1 cellular context compared by ENCODE assay signal in the genomic region with DNA sequence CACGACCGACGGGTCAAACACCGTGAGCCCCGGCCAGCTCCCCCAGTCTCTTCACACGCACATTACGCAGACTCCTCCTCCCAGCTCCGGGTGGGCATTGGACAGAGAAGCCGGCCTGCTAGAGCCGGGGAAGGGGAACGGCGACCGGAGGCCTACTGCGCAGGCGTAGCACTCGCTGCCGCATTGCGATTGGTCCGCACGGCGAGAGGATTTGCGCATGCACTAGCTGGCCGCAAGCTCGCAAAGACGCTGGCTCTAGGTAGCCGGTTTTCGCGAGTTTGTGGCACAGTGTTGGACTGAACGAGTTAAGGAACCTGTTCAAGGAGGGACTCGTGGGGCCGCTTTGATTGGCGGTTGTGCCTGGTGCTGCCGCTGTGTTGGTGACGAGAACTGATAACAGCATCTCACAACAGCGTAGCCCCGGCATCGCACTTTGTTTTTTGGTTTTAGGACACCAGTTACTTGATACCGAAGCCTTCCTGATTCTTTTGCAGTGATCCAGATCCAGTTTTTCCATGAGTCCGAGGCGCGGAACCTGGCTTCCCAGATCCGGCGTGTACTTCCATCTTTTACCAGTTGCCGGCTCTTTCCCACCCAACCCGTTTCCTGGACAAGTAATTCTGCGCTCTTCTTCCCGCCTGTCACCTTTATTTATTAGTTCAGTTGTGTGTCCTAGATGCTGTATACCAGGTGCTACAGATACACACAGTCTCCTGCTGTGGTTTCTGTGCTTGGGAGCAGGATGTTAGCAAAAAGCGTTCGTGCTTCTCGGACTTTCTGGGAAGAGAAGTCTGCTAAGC.
A peak's percentile ranks its signal among the peaks of the same experiment; 100 is the strongest.
TF ChIP-seq lines count a peak whose summit lies in the region.

A gene (minus strand): TSS at position 139 of the 800 bp plus-strand sequence. CDS start 185 bp downstream, outside the sequence.

TF ChIP-seq in K562, 482 proteins besides CTCF, POLR2A, EP300 and RAD21 (continued from another document and continues in another):
- no peak for TF ChIP-seq MCM5 (IDR thresholded peaks at IDR 0.05; ENCODE audit: low read depth)
- TF ChIP-seq, protein P1, sequence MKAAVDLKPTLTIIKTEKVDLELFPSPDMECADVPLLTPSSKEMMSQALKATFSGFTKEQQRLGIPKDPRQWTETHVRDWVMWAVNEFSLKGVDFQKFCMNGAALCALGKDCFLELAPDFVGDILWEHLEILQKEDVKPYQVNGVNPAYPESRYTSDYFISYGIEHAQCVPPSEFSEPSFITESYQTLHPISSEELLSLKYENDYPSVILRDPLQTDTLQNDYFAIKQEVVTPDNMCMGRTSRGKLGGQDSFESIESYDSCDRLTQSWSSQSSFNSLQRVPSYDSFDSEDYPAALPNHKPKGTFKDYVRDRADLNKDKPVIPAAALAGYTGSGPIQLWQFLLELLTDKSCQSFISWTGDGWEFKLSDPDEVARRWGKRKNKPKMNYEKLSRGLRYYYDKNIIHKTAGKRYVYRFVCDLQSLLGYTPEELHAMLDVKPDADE (conservative IDR thresholded peaks at IDR 0.05; ENCODE audit: control insufficient read depth, low read depth, low read length) = no peak; the same call in 1 of the 2 replicates
- no peak; the same call in 1 of the 2 replicates for TF ChIP-seq ZKSCAN1 (IDR thresholded peaks at IDR 0.05; ENCODE audit: low read depth, low read length)
- TF ChIP-seq KDM4B (IDR thresholded peaks at IDR 0.05; ENCODE audit: borderline replicate concordance in 2 of 2, low read depth in 1 of 2) = peak in 1 of 2 experiments; percentile 59; a peak in 1 of 4 replicates
- peak; percentile 52 for TF ChIP-seq FIP1L1 (IDR thresholded peaks at IDR 0.05; ENCODE audit: low read depth, low read length, poor library complexity, severe bottlenecking)
- peak; percentile 68 for TF ChIP-seq BRD9 (IDR thresholded peaks at IDR 0.05; ENCODE audit: low read depth, partially characterized antibody)
- no peak for TF ChIP-seq FOXA3 (CRISPR knock-in tag; conservative IDR thresholded peaks at IDR 0.05 in 1 of 2, IDR thresholded peaks at IDR 0.05 in 1 of 2)
- TF ChIP-seq ZBTB1 (CRISPR knock-in tag; IDR thresholded peaks at IDR 0.05; ENCODE audit: borderline replicate concordance, low read depth) = no peak
- no peak for TF ChIP-seq SETDB1 (IDR thresholded peaks at IDR 0.05; ENCODE audit: low read length)
- no peak for TF ChIP-seq XRCC3 (IDR thresholded peaks at IDR 0.05)
- TF ChIP-seq U2AF1 (optimal IDR thresholded peaks at IDR 0.05; ENCODE audit: low read depth, low read length) = no peak
- TF ChIP-seq, protein P2, sequence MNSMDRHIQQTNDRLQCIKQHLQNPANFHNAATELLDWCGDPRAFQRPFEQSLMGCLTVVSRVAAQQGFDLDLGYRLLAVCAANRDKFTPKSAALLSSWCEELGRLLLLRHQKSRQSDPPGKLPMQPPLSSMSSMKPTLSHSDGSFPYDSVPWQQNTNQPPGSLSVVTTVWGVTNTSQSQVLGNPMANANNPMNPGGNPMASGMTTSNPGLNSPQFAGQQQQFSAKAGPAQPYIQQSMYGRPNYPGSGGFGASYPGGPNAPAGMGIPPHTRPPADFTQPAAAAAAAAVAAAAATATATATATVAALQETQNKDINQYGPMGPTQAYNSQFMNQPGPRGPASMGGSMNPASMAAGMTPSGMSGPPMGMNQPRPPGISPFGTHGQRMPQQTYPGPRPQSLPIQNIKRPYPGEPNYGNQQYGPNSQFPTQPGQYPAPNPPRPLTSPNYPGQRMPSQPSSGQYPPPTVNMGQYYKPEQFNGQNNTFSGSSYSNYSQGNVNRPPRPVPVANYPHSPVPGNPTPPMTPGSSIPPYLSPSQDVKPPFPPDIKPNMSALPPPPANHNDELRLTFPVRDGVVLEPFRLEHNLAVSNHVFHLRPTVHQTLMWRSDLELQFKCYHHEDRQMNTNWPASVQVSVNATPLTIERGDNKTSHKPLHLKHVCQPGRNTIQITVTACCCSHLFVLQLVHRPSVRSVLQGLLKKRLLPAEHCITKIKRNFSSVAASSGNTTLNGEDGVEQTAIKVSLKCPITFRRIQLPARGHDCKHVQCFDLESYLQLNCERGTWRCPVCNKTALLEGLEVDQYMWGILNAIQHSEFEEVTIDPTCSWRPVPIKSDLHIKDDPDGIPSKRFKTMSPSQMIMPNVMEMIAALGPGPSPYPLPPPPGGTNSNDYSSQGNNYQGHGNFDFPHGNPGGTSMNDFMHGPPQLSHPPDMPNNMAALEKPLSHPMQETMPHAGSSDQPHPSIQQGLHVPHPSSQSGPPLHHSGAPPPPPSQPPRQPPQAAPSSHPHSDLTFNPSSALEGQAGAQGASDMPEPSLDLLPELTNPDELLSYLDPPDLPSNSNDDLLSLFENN (IDR thresholded peaks at IDR 0.05; ENCODE audit: low read depth in 2 of 2, low read length in 2 of 2) = no peak
- peak; percentile 96 for TF ChIP-seq TOE1 (IDR thresholded peaks at IDR 0.05; ENCODE audit: borderline replicate concordance)
- no peak for TF ChIP-seq TOE1 (CRISPR knock-in tag; IDR thresholded peaks at IDR 0.05; ENCODE audit: borderline replicate concordance, low read depth)
- TF ChIP-seq ZNF561 (CRISPR knock-in tag; conservative IDR thresholded peaks at IDR 0.05) = no peak
- TF ChIP-seq CBX8 (IDR thresholded peaks at IDR 0.05; ENCODE audit: borderline replicate concordance, extremely low read depth, low read depth, low read length, poor library complexity, severe bottlenecking) = no peak
- peak; percentile 21 for TF ChIP-seq NFYB (IDR thresholded peaks at IDR 0.05; ENCODE audit: extremely low read depth, insufficient read length)
- no peak for TF ChIP-seq SMARCB1 (IDR thresholded peaks at IDR 0.05; ENCODE audit: insufficient read length, low read depth)
- no peak for TF ChIP-seq SRSF9 (IDR thresholded peaks at IDR 0.05; ENCODE audit: borderline replicate concordance, low read depth, low read length)
- TF ChIP-seq RBM25 (IDR thresholded peaks at IDR 0.05; ENCODE audit: low read depth, low read length, severe bottlenecking) = peak; percentile 76
- TF ChIP-seq MCM3 (IDR thresholded peaks at IDR 0.05) = no peak
- TF ChIP-seq, protein P3, sequence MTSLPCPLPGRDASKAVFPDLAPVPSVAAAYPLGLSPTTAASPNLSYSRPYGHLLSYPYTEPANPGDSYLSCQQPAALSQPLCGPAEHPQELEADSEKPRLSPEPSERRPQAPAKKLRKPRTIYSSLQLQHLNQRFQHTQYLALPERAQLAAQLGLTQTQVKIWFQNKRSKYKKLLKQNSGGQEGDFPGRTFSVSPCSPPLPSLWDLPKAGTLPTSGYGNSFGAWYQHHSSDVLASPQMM (CRISPR knock-in tag; IDR thresholded peaks at IDR 0.05) = no peak
- TF ChIP-seq ZBED1 (IDR thresholded peaks at IDR 0.05) = no peak
- TF ChIP-seq RBM39 (optimal IDR thresholded peaks at IDR 0.05; ENCODE audit: low read depth, low read length) = no peak
- TF ChIP-seq TAF7 (tag; IDR thresholded peaks at IDR 0.05) = 0 out of 2 replicates have a peak, but pooled peaks have one; percentile 33
- no peak for TF ChIP-seq ZBTB8A (IDR thresholded peaks at IDR 0.05; ENCODE audit: partially characterized antibody)
- TF ChIP-seq KLF1 (tag; IDR thresholded peaks at IDR 0.05) = no peak
- peak; percentile 56 for TF ChIP-seq ZNF589 (CRISPR knock-in tag; IDR thresholded peaks at IDR 0.05; ENCODE audit: low read depth)
- no peak for TF ChIP-seq GATA2 (CRISPR knock-in tag; IDR thresholded peaks at IDR 0.05)
- no peak for TF ChIP-seq STAT5B (CRISPR knock-in tag; IDR thresholded peaks at IDR 0.05)
- TF ChIP-seq, protein P4, sequence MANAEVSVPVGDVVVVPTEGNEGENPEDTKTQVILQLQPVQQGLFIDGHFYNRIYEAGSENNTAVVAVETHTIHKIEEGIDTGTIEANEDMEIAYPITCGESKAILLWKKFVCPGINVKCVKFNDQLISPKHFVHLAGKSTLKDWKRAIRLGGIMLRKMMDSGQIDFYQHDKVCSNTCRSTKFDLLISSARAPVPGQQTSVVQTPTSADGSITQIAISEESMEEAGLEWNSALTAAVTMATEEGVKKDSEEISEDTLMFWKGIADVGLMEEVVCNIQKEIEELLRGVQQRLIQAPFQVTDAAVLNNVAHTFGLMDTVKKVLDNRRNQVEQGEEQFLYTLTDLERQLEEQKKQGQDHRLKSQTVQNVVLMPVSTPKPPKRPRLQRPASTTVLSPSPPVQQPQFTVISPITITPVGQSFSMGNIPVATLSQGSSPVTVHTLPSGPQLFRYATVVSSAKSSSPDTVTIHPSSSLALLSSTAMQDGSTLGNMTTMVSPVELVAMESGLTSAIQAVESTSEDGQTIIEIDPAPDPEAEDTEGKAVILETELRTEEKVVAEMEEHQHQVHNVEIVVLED (CRISPR knock-in tag; IDR thresholded peaks at IDR 0.05) = no peak
- no peak for TF ChIP-seq HSF4 (CRISPR knock-in tag; IDR thresholded peaks at IDR 0.05; ENCODE audit: borderline replicate concordance)
- no peak for TF ChIP-seq HDGF (IDR thresholded peaks at IDR 0.05)
- TF ChIP-seq, protein P5, sequence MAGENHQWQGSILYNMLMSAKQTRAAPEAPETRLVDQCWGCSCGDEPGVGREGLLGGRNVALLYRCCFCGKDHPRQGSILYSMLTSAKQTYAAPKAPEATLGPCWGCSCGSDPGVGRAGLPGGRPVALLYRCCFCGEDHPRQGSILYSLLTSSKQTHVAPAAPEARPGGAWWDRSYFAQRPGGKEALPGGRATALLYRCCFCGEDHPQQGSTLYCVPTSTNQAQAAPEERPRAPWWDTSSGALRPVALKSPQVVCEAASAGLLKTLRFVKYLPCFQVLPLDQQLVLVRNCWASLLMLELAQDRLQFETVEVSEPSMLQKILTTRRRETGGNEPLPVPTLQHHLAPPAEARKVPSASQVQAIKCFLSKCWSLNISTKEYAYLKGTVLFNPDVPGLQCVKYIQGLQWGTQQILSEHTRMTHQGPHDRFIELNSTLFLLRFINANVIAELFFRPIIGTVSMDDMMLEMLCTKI (IDR thresholded peaks at IDR 0.05; ENCODE audit: partially characterized antibody) = no peak
- no peak for TF ChIP-seq MAFG (tag; conservative IDR thresholded peaks at IDR 0.05)
- TF ChIP-seq, protein P6, sequence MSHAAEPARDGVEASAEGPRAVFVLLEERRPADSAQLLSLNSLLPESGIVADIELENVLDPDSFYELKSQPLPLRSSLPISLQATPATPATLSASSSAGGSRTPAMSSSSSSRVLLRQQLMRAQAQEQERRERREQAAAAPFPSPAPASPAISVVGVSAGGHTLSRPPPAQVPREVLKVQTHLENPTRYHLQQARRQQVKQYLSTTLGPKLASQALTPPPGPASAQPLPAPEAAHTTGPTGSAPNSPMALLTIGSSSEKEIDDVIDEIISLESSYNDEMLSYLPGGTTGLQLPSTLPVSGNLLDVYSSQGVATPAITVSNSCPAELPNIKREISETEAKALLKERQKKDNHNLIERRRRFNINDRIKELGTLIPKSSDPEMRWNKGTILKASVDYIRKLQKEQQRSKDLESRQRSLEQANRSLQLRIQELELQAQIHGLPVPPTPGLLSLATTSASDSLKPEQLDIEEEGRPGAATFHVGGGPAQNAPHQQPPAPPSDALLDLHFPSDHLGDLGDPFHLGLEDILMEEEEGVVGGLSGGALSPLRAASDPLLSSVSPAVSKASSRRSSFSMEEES (CRISPR knock-in tag; IDR thresholded peaks at IDR 0.05) = no peak
- TF ChIP-seq, protein P7, sequence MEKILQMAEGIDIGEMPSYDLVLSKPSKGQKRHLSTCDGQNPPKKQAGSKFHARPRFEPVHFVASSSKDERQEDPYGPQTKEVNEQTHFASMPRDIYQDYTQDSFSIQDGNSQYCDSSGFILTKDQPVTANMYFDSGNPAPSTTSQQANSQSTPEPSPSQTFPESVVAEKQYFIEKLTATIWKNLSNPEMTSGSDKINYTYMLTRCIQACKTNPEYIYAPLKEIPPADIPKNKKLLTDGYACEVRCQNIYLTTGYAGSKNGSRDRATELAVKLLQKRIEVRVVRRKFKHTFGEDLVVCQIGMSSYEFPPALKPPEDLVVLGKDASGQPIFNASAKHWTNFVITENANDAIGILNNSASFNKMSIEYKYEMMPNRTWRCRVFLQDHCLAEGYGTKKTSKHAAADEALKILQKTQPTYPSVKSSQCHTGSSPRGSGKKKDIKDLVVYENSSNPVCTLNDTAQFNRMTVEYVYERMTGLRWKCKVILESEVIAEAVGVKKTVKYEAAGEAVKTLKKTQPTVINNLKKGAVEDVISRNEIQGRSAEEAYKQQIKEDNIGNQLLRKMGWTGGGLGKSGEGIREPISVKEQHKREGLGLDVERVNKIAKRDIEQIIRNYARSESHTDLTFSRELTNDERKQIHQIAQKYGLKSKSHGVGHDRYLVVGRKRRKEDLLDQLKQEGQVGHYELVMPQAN (IDR thresholded peaks at IDR 0.05; ENCODE audit: borderline replicate concordance) = 0 out of 2 replicates have a peak, but pooled peaks have one; percentile 14
- TF ChIP-seq, protein P8, sequence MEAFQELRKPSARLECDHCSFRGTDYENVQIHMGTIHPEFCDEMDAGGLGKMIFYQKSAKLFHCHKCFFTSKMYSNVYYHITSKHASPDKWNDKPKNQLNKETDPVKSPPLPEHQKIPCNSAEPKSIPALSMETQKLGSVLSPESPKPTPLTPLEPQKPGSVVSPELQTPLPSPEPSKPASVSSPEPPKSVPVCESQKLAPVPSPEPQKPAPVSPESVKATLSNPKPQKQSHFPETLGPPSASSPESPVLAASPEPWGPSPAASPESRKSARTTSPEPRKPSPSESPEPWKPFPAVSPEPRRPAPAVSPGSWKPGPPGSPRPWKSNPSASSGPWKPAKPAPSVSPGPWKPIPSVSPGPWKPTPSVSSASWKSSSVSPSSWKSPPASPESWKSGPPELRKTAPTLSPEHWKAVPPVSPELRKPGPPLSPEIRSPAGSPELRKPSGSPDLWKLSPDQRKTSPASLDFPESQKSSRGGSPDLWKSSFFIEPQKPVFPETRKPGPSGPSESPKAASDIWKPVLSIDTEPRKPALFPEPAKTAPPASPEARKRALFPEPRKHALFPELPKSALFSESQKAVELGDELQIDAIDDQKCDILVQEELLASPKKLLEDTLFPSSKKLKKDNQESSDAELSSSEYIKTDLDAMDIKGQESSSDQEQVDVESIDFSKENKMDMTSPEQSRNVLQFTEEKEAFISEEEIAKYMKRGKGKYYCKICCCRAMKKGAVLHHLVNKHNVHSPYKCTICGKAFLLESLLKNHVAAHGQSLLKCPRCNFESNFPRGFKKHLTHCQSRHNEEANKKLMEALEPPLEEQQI (IDR thresholded peaks at IDR 0.05) = peak; percentile 71
- TF ChIP-seq WHSC1 (IDR thresholded peaks at IDR 0.05; ENCODE audit: low read length) = no peak
- TF ChIP-seq, protein P9, sequence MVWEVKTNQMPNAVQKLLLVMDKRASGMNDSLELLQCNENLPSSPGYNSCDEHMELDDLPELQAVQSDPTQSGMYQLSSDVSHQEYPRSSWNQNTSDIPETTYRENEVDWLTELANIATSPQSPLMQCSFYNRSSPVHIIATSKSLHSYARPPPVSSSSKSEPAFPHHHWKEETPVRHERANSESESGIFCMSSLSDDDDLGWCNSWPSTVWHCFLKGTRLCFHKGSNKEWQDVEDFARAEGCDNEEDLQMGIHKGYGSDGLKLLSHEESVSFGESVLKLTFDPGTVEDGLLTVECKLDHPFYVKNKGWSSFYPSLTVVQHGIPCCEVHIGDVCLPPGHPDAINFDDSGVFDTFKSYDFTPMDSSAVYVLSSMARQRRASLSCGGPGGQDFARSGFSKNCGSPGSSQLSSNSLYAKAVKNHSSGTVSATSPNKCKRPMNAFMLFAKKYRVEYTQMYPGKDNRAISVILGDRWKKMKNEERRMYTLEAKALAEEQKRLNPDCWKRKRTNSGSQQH (CRISPR knock-in tag; IDR thresholded peaks at IDR 0.05) = no peak
